In genomic region chr19:3365447-3366103, GRCh38 we compare ENCODE assay signal across 8 cellular contexts. TPM values are rescaled to one million over a fixed set of nuclear protein-coding genes. Genes with fewer than 3 reads are reported as not detected.
DNase-seq lines count a peak whose midpoint lies in the region; ATAC-seq lines count a peak whose summit lies in the region.

No MANE protein-coding gene starts in this region.

- H3K4me1 Mint-ChIP-seq in activated naive CD8-positive, alpha-beta T cell treated with anti-CD3 and anti-CD28 coated beads for 36 hours, result peaks cover 46% of the 10 kb centered on the region

- H3K4me3 ChIP-seq in skeletal muscle cell (ENCODE audit: low read depth, low read length), result peak overlapping the region; percentile 89

- H3K27me3 Mint-ChIP-seq in activated naive CD8-positive, alpha-beta T cell treated with anti-CD3 and anti-CD28 coated beads for 36 hours, result no peaks in the 10 kb centered on the region

- peak overlapping the region; percentile 47 for H3K27ac Mint-ChIP-seq in activated naive CD8-positive, alpha-beta T cell treated with anti-CD3 and anti-CD28 coated beads for 36 hours

- H3K36me3 Mint-ChIP-seq in activated naive CD8-positive, alpha-beta T cell treated with anti-CD3 and anti-CD28 coated beads for 36 hours, result no peaks in the 10 kb centered on the region

- H3K9me3 Mint-ChIP-seq in activated naive CD8-positive, alpha-beta T cell treated with anti-CD3 and anti-CD28 coated beads for 36 hours, result no peaks in the 10 kb centered on the region

- peak; percentile 36 for ATAC-seq in left ventricle myocardium superior
- no peak for ATAC-seq in HG02678 (IDR thresholded peaks at IDR 0.05; ENCODE audit: unreplicated experiment)

- peak overlapping the region; percentile 82 for H3K4me3 Mint-ChIP-seq in activated naive CD8-positive, alpha-beta T cell treated with anti-CD3 and anti-CD28 coated beads for 36 hours

- peak; percentile 57 for DNase-seq in DMS79 treated with DMSO at 0.1 percent for 48 hours (lab: John Stamatoyannopoulos, UW)
- DNase-seq in M059J (ENCODE audit: low read depth), result peak; percentile 84
- DNase-seq in activated naive CD8-positive, alpha-beta T cell treated with anti-CD3 and anti-CD28 coated beads for 36 hours, result no peak
- peak; percentile 84 for DNase-seq in left ventricle myocardium superior
- DNase-seq in skeletal muscle cell (ENCODE audit: low read depth), result no peak
- DNase-seq in stimulated activated CD4-positive, alpha-beta T cell treated with anti-CD3 and anti-CD28 coated beads, Interleukin-4, amount 100 ng/mL, for 24 hours, result no peak
- no peak for DNase-seq in GM19240 (ENCODE audit: insufficient read length, low spot score)

- intact Hi-C loops in left ventricle myocardium superior (cut with micrococcal nuclease), result loop anchor here (10.0 kb wide), 1 partner anchor 59 kb away; no protein-coding TSS in a partner anchor

RNA-seq across cellular contexts. Expression of gene NFIC, which starts 0.8 kb away (rescaled TPM):
- total RNA-seq in M059J (2014; rRNA removed; shearing (Covaris generic)), result 26.5 and 56.9 TPM in 2 replicates
- 10 to 100 TPM; 19.0 to 19.5 TPM for total RNA-seq in activated naive CD8-positive, alpha-beta T cell treated with anti-CD3 and anti-CD28 coated beads for 36 hours
- 178 TPM for total RNA-seq in left ventricle myocardium superior

Comparison
In these comparisons a context has a peak if more than half of its experiments do, and no peak if none do; other contexts are left out.
1. DNase-seq: peak in DMS79 treated with DMSO at 0.1 percent for 48 hours (single experiment), M059J (single experiment) and left ventricle myocardium superior (single experiment); none in activated naive CD8-positive, alpha-beta T cell treated with anti-CD3 and anti-CD28 coated beads for 36 hours (single experiment), skeletal muscle cell (single experiment), stimulated activated CD4-positive, alpha-beta T cell treated with anti-CD3 and anti-CD28 coated beads, Interleukin-4, amount 100 ng/mL, for 24 hours (single experiment) and GM19240 (single experiment).